Comparison of ENCODE assay signal across 19 cellular contexts in genomic region chr2:157158111-157158510, GRCh38.
DNase-seq lines count a peak whose midpoint lies in the region; TF ChIP-seq lines count a peak whose summit lies in the region.
"Had no signal": no experiment of that assay in that cellular context is flagged by ENCODE, and none has a peak within 500 bp of the region (broad histone marks: within the 10 kb centered on the region; RNA-seq: fewer than 3 reads in every experiment).

No MANE protein-coding gene starts in this region.

- H3K23me2 ChIP-seq in H9 (ENCODE audit: insufficient read length, low read depth, low read length, poor library complexity, severe bottlenecking), result no peaks in the 10 kb centered on the region

- DNase-seq in LHCN-M2 (ENCODE audit: low read depth) (peak; percentile 59), adipocyte (ENCODE audit: low read depth) (peak; percentile 74), fibroblast of gingiva (ENCODE audit: low read depth) (peak; percentile 57), non-pigmented ciliary epithelial cell (ENCODE audit: low read depth) (peak; percentile 59), sigmoid colon (no peak), HUDEP-2 (lab: John Stamatoyannopoulos, UW; ENCODE audit: unreplicated experiment in 76 of 76) (no peak), caudate nucleus (lab: John Stamatoyannopoulos, UW) (no peak), H9 (no peak)
- DNase-seq: activated CD4-positive, alpha-beta memory T cell treated with anti-CD3 and anti-CD28 coated beads for 36 hours; DMS79 treated with DMSO at 0.1 percent for 48 hours; effector memory CD8-positive, alpha-beta T cell; hypothalamus; islet precursor cell; lower lobe of right lung; NCI-H524; nucleus accumbens; upper lobe of right lung; WERI-Rb-1 had no signal

- no peak overlapping the region for H2BK5ac ChIP-seq in H9 (ENCODE audit: insufficient read length, low read length)

- H2AFZ ChIP-seq in H9 (ENCODE audit: low read length), result no peak overlapping the region

- no peak overlapping the region for H3T11ph ChIP-seq in H9 (ENCODE audit: low read length)

- H3K79me1 ChIP-seq in H9 (ENCODE audit: insufficient read depth, low read depth, low read length, poor library complexity, severe bottlenecking), result no peaks in the 10 kb centered on the region

- H3K9ac ChIP-seq in adipocyte (ENCODE audit: low read length), result no peak overlapping the region
- H3K9ac ChIP-seq in H9 (ENCODE audit: extremely low read depth, insufficient read length, low read length), result no peak overlapping the region

- no peak for TF ChIP-seq POLR2A in sigmoid colon (IDR thresholded peaks at IDR 0.05)

- H3K9me3 Mint-ChIP-seq in H9, result no peaks in the 10 kb centered on the region
- H3K9me3 Mint-ChIP-seq: activated CD4-positive, alpha-beta memory T cell treated with anti-CD3 and anti-CD28 coated beads for 36 hours; effector memory CD8-positive, alpha-beta T cell; T-helper 1 cell treated with Interleukin-12 subunit alpha and Interleukin-12 subunit beta and Interleukin-4 antibody, amounts not matched to agents 30 μg/mL and 1 μg/mL, for 36 hours had no signal

- H3K14ac ChIP-seq in H9 (ENCODE audit: insufficient read depth, low read length), result no peak overlapping the region

- intact Hi-C loops in sigmoid colon (cut with DNase I), result no loop called here

- H4K8ac ChIP-seq in H9 (replicated peaks; ENCODE audit: insufficient read length, low read depth, low read length), result no peak overlapping the region

- no peaks in the 10 kb centered on the region for H3K36me3 ChIP-seq in adipocyte (ENCODE audit: control insufficient read depth, insufficient read depth, low read length, severe bottlenecking)
- H3K36me3 ChIP-seq in sigmoid colon, result no peaks in the 10 kb centered on the region
- H3K36me3 ChIP-seq: lower lobe of right lung, upper lobe of right lung, WERI-Rb-1 had no signal

- H3K79me2 ChIP-seq in H9 (ENCODE audit: insufficient read depth, low read length), result no peaks in the 10 kb centered on the region

- H3K4me1 ChIP-seq in adipocyte (ENCODE audit: control insufficient read depth, insufficient read depth, low read length) (peaks cover 21% of the 10 kb centered on the region), sigmoid colon (no peaks in the 10 kb centered on the region), H9 (ENCODE audit: insufficient read depth, low read length) (no peaks in the 10 kb centered on the region)
- H3K4me1 ChIP-seq: lower lobe of right lung, upper lobe of right lung had no signal

- no peak overlapping the region for H4K5ac ChIP-seq in H9 (ENCODE audit: insufficient read length, low read depth, low read length)

- H3K23ac ChIP-seq in H9 (ENCODE audit: insufficient read length, low read depth, low read length), result no peak overlapping the region

- H3K4me1 Mint-ChIP-seq in H9, result no peaks in the 10 kb centered on the region

- H2BK20ac ChIP-seq in H9 (ENCODE audit: low read depth, low read length, poor library complexity, severe bottlenecking), result no peak overlapping the region

- H3K18ac ChIP-seq in H9 (ENCODE audit: insufficient read length, low read depth, low read length), result no peak overlapping the region

- H4K91ac ChIP-seq in H9 (ENCODE audit: insufficient read length, low read depth, low read length), result no peak overlapping the region

- H2BK15ac ChIP-seq in H9 (ENCODE audit: low read depth, low read length), result no peak overlapping the region

- H3K27me3 ChIP-seq in adipocyte (replicated peaks; ENCODE audit: control insufficient read depth, insufficient read depth, low read length) (no peaks in the 10 kb centered on the region), sigmoid colon (no peaks in the 10 kb centered on the region), H9 (ENCODE audit: insufficient read depth, low read length) (no peaks in the 10 kb centered on the region)
- H3K27me3 ChIP-seq: upper lobe of right lung had no signal

- H3K4me3 Mint-ChIP-seq in H9, result no peak overlapping the region
- H3K4me3 Mint-ChIP-seq: activated CD4-positive, alpha-beta memory T cell treated with anti-CD3 and anti-CD28 coated beads for 36 hours; effector memory CD8-positive, alpha-beta T cell; T-helper 1 cell treated with Interleukin-12 subunit alpha and Interleukin-12 subunit beta and Interleukin-4 antibody, amounts not matched to agents 30 μg/mL and 1 μg/mL, for 36 hours had no signal

- H3K56ac ChIP-seq in H9 (ENCODE audit: insufficient read length, low read depth, low read length), result no peak overlapping the region

- H3K9me3 ChIP-seq in adipocyte (ENCODE audit: control insufficient read depth, low read length) (no peaks in the 10 kb centered on the region), sigmoid colon (no peaks in the 10 kb centered on the region), H9 (ENCODE audit: control insufficient read depth, low read depth, low read length) (no peaks in the 10 kb centered on the region)
- H3K9me3 ChIP-seq: lower lobe of right lung, upper lobe of right lung had no signal

- no peak for TF ChIP-seq EP300 in sigmoid colon (IDR thresholded peaks at IDR 0.05)

- H3K36me3 Mint-ChIP-seq in H9 (ENCODE audit: insufficient read depth in 1 of 3, low read depth in 3 of 3), result no peaks in the 10 kb centered on the region
- H3K36me3 Mint-ChIP-seq: activated CD4-positive, alpha-beta memory T cell treated with anti-CD3 and anti-CD28 coated beads for 36 hours had no signal

- no peak overlapping the region for H3K27ac Mint-ChIP-seq in H9
- H3K27ac Mint-ChIP-seq: activated CD4-positive, alpha-beta memory T cell treated with anti-CD3 and anti-CD28 coated beads for 36 hours; effector memory CD8-positive, alpha-beta T cell; T-helper 1 cell treated with Interleukin-12 subunit alpha and Interleukin-12 subunit beta and Interleukin-4 antibody, amounts not matched to agents 30 μg/mL and 1 μg/mL, for 36 hours had no signal

- no peak overlapping the region for H2BK12ac ChIP-seq in H9 (ENCODE audit: insufficient read length, low read depth, low read length)

- no peak overlapping the region for H3K27ac ChIP-seq in sigmoid colon
- no peak overlapping the region for H3K27ac ChIP-seq in caudate nucleus (ENCODE audit: low read depth, low read length)
- H3K27ac ChIP-seq in H9 (ENCODE audit: insufficient read length, low read depth, low read length), result no peak overlapping the region
- H3K27ac ChIP-seq: lower lobe of right lung, upper lobe of right lung, WERI-Rb-1 had no signal

- no peaks in the 10 kb centered on the region for H3K27me3 Mint-ChIP-seq in H9 (ENCODE audit: low read depth)
- H3K27me3 Mint-ChIP-seq: activated CD4-positive, alpha-beta memory T cell treated with anti-CD3 and anti-CD28 coated beads for 36 hours had no signal

- no peak overlapping the region for H3K4ac ChIP-seq in H9 (ENCODE audit: low read depth, low read length)

- no peak overlapping the region for H2BK120ac ChIP-seq in H9 (ENCODE audit: low read depth, low read length, poor library complexity, severe bottlenecking)

- no peak overlapping the region for H2AK5ac ChIP-seq in H9 (ENCODE audit: insufficient read length, low read length)

- 86 to 94% methylated on average over 1 of the region's 1 CpG for WGBS in sigmoid colon, 2 donors
- no CpG with 5 or more reads among the region's 1 CpG for WGBS in H9 (ENCODE audit: extremely low coverage, insufficient read length, low lambda C conversion rate)

- H4K20me1 ChIP-seq in H9 (ENCODE audit: control insufficient read depth, insufficient read depth, insufficient read length), result no peaks in the 10 kb centered on the region

- H3K4me3 ChIP-seq in adipocyte (ENCODE audit: low read length) (no peak overlapping the region), sigmoid colon (no peak overlapping the region)
- H3K4me3 ChIP-seq: lower lobe of right lung, upper lobe of right lung had no signal

- no peak overlapping the region for H3K4me2 ChIP-seq in H9 (ENCODE audit: insufficient read depth, insufficient read length, low read length)

- TF ChIP-seq CTCF in sigmoid colon (IDR thresholded peaks at IDR 0.05) (no peak), H9 (conservative IDR thresholded peaks at IDR 0.05) (no peak)

Comparison
In these comparisons a context has a peak if more than half of its experiments do, and no peak if none do; other contexts are left out.
1. DNase-seq: peak in LHCN-M2 (single experiment), adipocyte (single experiment), fibroblast of gingiva (single experiment) and non-pigmented ciliary epithelial cell (single experiment); none in sigmoid colon (single experiment), HUDEP-2 (0 of 76), caudate nucleus (0 of 61) and H9 (single experiment).